In genomic region chr1:6784560-6785317, GRCh38 we compare ENCODE assay signal across 8 cellular contexts. TPM values are rescaled to one million over a fixed set of nuclear protein-coding genes. Genes with fewer than 3 reads are reported as not detected.
A peak's percentile ranks its signal among the peaks of the same experiment; 100 is the strongest.
DNase-seq lines count a peak whose midpoint lies in the region; ATAC-seq and TF ChIP-seq lines count a peak whose summit lies in the region.

No MANE protein-coding gene starts in this region.

- peaks cover 6% of the 10 kb centered on the region for H3K4me1 ChIP-seq in mammary epithelial cell (ENCODE audit: insufficient read depth, low read length)
- H3K4me1 ChIP-seq in skeletal muscle satellite cell (ENCODE audit: control insufficient read depth, insufficient read depth, low read length), result peaks cover 16% of the 10 kb centered on the region

- in situ Hi-C loops in mammary epithelial cell (cut with MboI; ENCODE audit: low sequenced_read_pairs in 2 of 2), result no loop called here

- H3K4me2 ChIP-seq in mammary epithelial cell (ENCODE audit: insufficient read depth, low read depth, low read length) (peak overlapping the region; percentile 87), skeletal muscle satellite cell (ENCODE audit: low read length) (peak overlapping the region; percentile 93)

- H3K36me3 ChIP-seq in WERI-Rb-1, result peaks cover 22% of the 10 kb centered on the region
- no peaks in the 10 kb centered on the region for H3K36me3 ChIP-seq in mammary epithelial cell (ENCODE audit: insufficient read depth, low read length)
- no peaks in the 10 kb centered on the region for H3K36me3 ChIP-seq in skeletal muscle satellite cell (ENCODE audit: insufficient read depth, low read length)

- peak; percentile 76 for ATAC-seq in GM18907 (IDR thresholded peaks at IDR 0.05; ENCODE audit: unreplicated experiment)
- ATAC-seq in HG03139 (IDR thresholded peaks at IDR 0.05; ENCODE audit: unreplicated experiment), result peak; percentile 52

- TF ChIP-seq CTCF in AG04449 (IDR thresholded peaks at IDR 0.05; ENCODE audit: insufficient read depth, low read length, missing control alignments) (no peak), WERI-Rb-1 (IDR thresholded peaks at IDR 0.05; ENCODE audit: low read depth, low read length) (no peak), mammary epithelial cell (conservative IDR thresholded peaks at IDR 0.05 in 1 of 2, IDR thresholded peaks at IDR 0.05 in 1 of 2; ENCODE audit: extremely low read depth in 1 of 2, insufficient read depth in 1 of 2, low read depth in 1 of 2, low read length in 2 of 2) (no peak)

- H3K27ac ChIP-seq in WERI-Rb-1, result peak overlapping the region; percentile 99
- H3K27ac ChIP-seq in mammary epithelial cell (ENCODE audit: insufficient read depth, low read depth, low read length), result peak overlapping the region; percentile 94

- POLR2A ChIA-PET in AG04449 (lab: Yijun Ruan, JAX), result interaction anchor here (0.6 to 1.8 kb wide), 6 partner anchors 14 to 514 kb away, joined by 3 to 13 read pairs (median 3); no protein-coding TSS in a partner anchor

- intact Hi-C loops in mammary epithelial cell (cut with micrococcal nuclease), result loop anchor here (1.0 to 10.0 kb wide), 5 partner anchors 22 to 760 kb away; partner anchors contain the start of gene DNAJC11

- CTCF ChIA-PET in AG04449 (lab: Yijun Ruan, JAX), result interaction anchor here (1.2 to 3.8 kb wide), 6 partner anchors 10 to 285 kb away, joined by 4 to 20 read pairs (median 8); no protein-coding TSS in a partner anchor
- CTCF ChIA-PET in mammary epithelial cell (lab: Charles Lee; ENCODE audit: low non-redundant PET), result interaction anchor here (0.6 to 0.7 kb wide), 6 partner anchors 14 to 423 kb away, joined by 3 to 18 read pairs (median 4); partner anchors contain the start of gene DNAJC11

- 2% methylated on average over 22 of the region's 79 CpGs for WGBS in mammary epithelial cell (ENCODE audit: low coverage, missing lambda C conversion rate)

- peak overlapping the region; percentile 83 for H2AFZ ChIP-seq in mammary epithelial cell (ENCODE audit: low read depth, low read length)

- no peaks in the 10 kb centered on the region for H4K20me1 ChIP-seq in mammary epithelial cell (ENCODE audit: insufficient read depth, low read length)

- DNase-seq in AG04449 (ENCODE audit: low read depth, low spot score) (peak; percentile 100), NCI-H2196 treated with DMSO at 0.1 percent for 48 hours (lab: John Stamatoyannopoulos, UW; ENCODE audit: unreplicated experiment) (peak; percentile 99), WERI-Rb-1 (peak; percentile 99), mammary epithelial cell (peak; percentile 100)

- H3K27me3 ChIP-seq in WERI-Rb-1 (ENCODE audit: insufficient read depth, low read depth, severe bottlenecking), result no peaks in the 10 kb centered on the region
- no peaks in the 10 kb centered on the region for H3K27me3 ChIP-seq in mammary epithelial cell (ENCODE audit: insufficient read depth, low read length)
- H3K27me3 ChIP-seq in skeletal muscle satellite cell (ENCODE audit: control insufficient read depth, insufficient read depth, low read length), result no peaks in the 10 kb centered on the region

- dilution Hi-C loops in mammary epithelial cell (cut with HindIII; ENCODE audit: low sequenced_read_pairs), result no loop called here

- H3K9me3 ChIP-seq in WERI-Rb-1 (ENCODE audit: severe bottlenecking), result no peaks in the 10 kb centered on the region
- H3K9me3 ChIP-seq in mammary epithelial cell (replicated peaks; ENCODE audit: insufficient read depth, low read length), result no peaks in the 10 kb centered on the region
- H3K9me3 ChIP-seq in iPS-18c (ENCODE audit: control insufficient read depth, insufficient read depth, low read length), result no peaks in the 10 kb centered on the region
- no peaks in the 10 kb centered on the region for H3K9me3 ChIP-seq in skeletal muscle satellite cell (replicated peaks; ENCODE audit: low read length)

- H3K9ac ChIP-seq in mammary epithelial cell (ENCODE audit: insufficient read depth, low read length), result peak overlapping the region; percentile 98
- H3K9ac ChIP-seq in skeletal muscle satellite cell (ENCODE audit: low read depth, low read length), result peak overlapping the region; percentile 98

- H3K79me2 ChIP-seq in mammary epithelial cell (ENCODE audit: insufficient read depth, low read length), result peaks cover 46% of the 10 kb centered on the region

- H3K4me3 ChIP-seq in AG04449 (ENCODE audit: low read depth, low read length) (peak overlapping the region; percentile 73), WERI-Rb-1 (ENCODE audit: low read depth, low read length) (peak overlapping the region; percentile 83), mammary epithelial cell (replicated peaks in 1 of 3; ENCODE audit: insufficient read depth in 1 of 3, low read depth in 2 of 3, low read length in 3 of 3) (peak overlapping the region; percentile 74 to 86 (median 78)), iPS-18c (ENCODE audit: insufficient read depth, low read depth, low read length) (peak overlapping the region; percentile 78), skeletal muscle satellite cell (ENCODE audit: low read length) (peak overlapping the region; percentile 89)

- no TSS peak for BruUV-seq in mammary epithelial cell (replicated peaks; lab: Mats Ljungman, UMichigan)

RNA-seq across cellular contexts. Expression of gene CAMTA1, which starts 0.5 kb away (rescaled TPM):
- total RNA-seq in mammary epithelial cell, result 10 to 100 TPM; 49.5 to 85.1 TPM
- 45.8 TPM for polyA plus RNA-seq in mammary epithelial cell
- 60.3 TPM for polyA minus RNA-seq in mammary epithelial cell
- 58.6 and 70.8 TPM in 2 replicates for total RNA-seq in skeletal muscle satellite cell (2012; rRNA removed)

Comparison
In these comparisons a context has a peak if more than half of its experiments do, and no peak if none do; other contexts are left out.
1. Peak in every context shown above with its lines: DNase-seq, ATAC-seq, H3K4me3 ChIP-seq and H3K27ac ChIP-seq.